Comparison of ENCODE assay signal across 8 cellular contexts in genomic region chr6:70411948-70412796, GRCh38. TPM values are rescaled to one million over a fixed set of nuclear protein-coding genes. Genes with fewer than 3 reads are reported as not detected.
DNase-seq lines count a peak whose midpoint lies in the region; ATAC-seq and TF ChIP-seq lines count a peak whose summit lies in the region.

No MANE protein-coding gene starts in this region.

- H3K23ac ChIP-seq in mesenchymal stem cell (ENCODE audit: low read length in 2 of 2): no peak overlapping the region

- no peak overlapping the region for H4K91ac ChIP-seq in mesenchymal stem cell (ENCODE audit: low read length)

- TF ChIP-seq POLR2A in heart left ventricle (IDR thresholded peaks at IDR 0.05): no peak

- WGBS in heart left ventricle, 4 donors: 86 to 92% (median 89%) methylated on average over 14 of the region's 14 CpGs
- 88% methylated on average over 13 of the region's 14 CpGs for WGBS in mesenchymal stem cell
- 85% methylated on average over 14 of the region's 14 CpGs for WGBS in urinary bladder

- H3K9ac ChIP-seq in mesenchymal stem cell (ENCODE audit: low read length): peak overlapping the region; percentile 96

- H2BK5ac ChIP-seq in mesenchymal stem cell (ENCODE audit: low read depth, low read length, poor library complexity, severe bottlenecking): no peak overlapping the region

- no peak overlapping the region for H2BK12ac ChIP-seq in mesenchymal stem cell (ENCODE audit: low read length in 2 of 2)

- peaks cover 0 to 21% (median 15%) of the 10 kb centered on the region in 12 donors for H3K4me1 ChIP-seq in heart left ventricle
- peaks cover 3% of the 10 kb centered on the region for H3K4me1 ChIP-seq in mesenchymal stem cell (ENCODE audit: control insufficient read depth, insufficient read depth, low read depth, low read length)
- no peaks in the 10 kb centered on the region for H3K4me1 ChIP-seq in urinary bladder (ENCODE audit: insufficient read depth)

- peak overlapping the region in 1 of 2 experiments; percentile 90 for H3K4ac ChIP-seq in mesenchymal stem cell (ENCODE audit: low read depth in 1 of 2, low read length in 2 of 2)

- H4K8ac ChIP-seq in mesenchymal stem cell (ENCODE audit: low read length): no peak overlapping the region

- intact Hi-C loops in heart left ventricle (cut with DNase I): loop anchor here in 5 of 10 donors (2.0 to 10.0 kb wide), 4 partner anchors 43 to 255 kb away; partner anchors contain the start of gene SMAP1 (in 4 of the 5)
- intact Hi-C loops in cardiac septum (cut with DNase I): loop anchor here (5.0 kb wide), 1 partner anchor 255 kb away; the partner anchor contains the start of gene SMAP1

- H3K4me2 ChIP-seq in mesenchymal stem cell (ENCODE audit: low read length, poor library complexity, severe bottlenecking): peak overlapping the region; percentile 88

- peaks cover 5% of the 10 kb centered on the region for H3K79me1 ChIP-seq in mesenchymal stem cell (replicated peaks; ENCODE audit: low read length, poor library complexity, severe bottlenecking)

- TF ChIP-seq CTCF in heart left ventricle (IDR thresholded peaks at IDR 0.05) (no peak), brain (conservative IDR thresholded peaks at IDR 0.05) (no peak)

- DNase-seq in heart left ventricle: no peak
- no peak for DNase-seq in cardiac septum (ENCODE audit: low spot score)
- no peak for DNase-seq in mesenchymal stem cell
- no peak for DNase-seq in NK-92 (lab: John Stamatoyannopoulos, UW; ENCODE audit: unreplicated experiment)
- DNase-seq in activated CD4-positive, alpha-beta T cell treated with anti-CD3 and anti-CD28 coated beads, Interleukin-2, amount 50 U/mL, for 4 hours: no peak

- peaks cover 17% of the 10 kb centered on the region for H3K27me3 Mint-ChIP-seq in brain

- peak overlapping the region in 1 of 2 experiments; percentile 61 for H3K18ac ChIP-seq in mesenchymal stem cell (ENCODE audit: low read depth in 1 of 2, low read length in 2 of 2)

- no peak overlapping the region for H2BK15ac ChIP-seq in mesenchymal stem cell (ENCODE audit: low read depth, poor library complexity, severe bottlenecking)

- H3K9me3 Mint-ChIP-seq in brain: no peaks in the 10 kb centered on the region

- peak overlapping the region; percentile 47 to 99 (median 94) for H3K4me3 ChIP-seq in heart left ventricle
- H3K4me3 ChIP-seq in mesenchymal stem cell (ENCODE audit: insufficient read depth in 1 of 2, low read depth in 1 of 2, low read length in 2 of 2): peak overlapping the region; percentile 66 to 97
- peak overlapping the region; percentile 92 for H3K4me3 ChIP-seq in urinary bladder (ENCODE audit: low read depth, low read length)

- H3K14ac ChIP-seq in mesenchymal stem cell (ENCODE audit: low read length in 2 of 2): no peak overlapping the region

- H3K27ac ChIP-seq in heart left ventricle: peak overlapping the region in 9 of 12 donors; percentile 62 to 92 (median 87)
- H3K27ac ChIP-seq in mesenchymal stem cell (ENCODE audit: low read length, poor library complexity, severe bottlenecking): no peak overlapping the region
- peak overlapping the region; percentile 19 for H3K27ac ChIP-seq in urinary bladder (ENCODE audit: low read depth)

- peak overlapping the region; percentile 94 to 97 (median 95) for H3K4me3 Mint-ChIP-seq in brain

- peak overlapping the region; percentile 92 to 98 (median 97) for H3K27ac Mint-ChIP-seq in brain

- H2BK120ac ChIP-seq in mesenchymal stem cell (ENCODE audit: low read depth, low read length): no peak overlapping the region

- peaks cover 40% of the 10 kb centered on the region for H3K4me1 Mint-ChIP-seq in brain

- no peak for ATAC-seq in heart left ventricle
- ATAC-seq in GM21515 (IDR thresholded peaks at IDR 0.05; ENCODE audit: unreplicated experiment): no peak

- no peak overlapping the region for H2AK5ac ChIP-seq in mesenchymal stem cell (ENCODE audit: low read length, severe bottlenecking)

- H3K27me3 ChIP-seq in heart left ventricle (no peaks in the 10 kb centered on the region), mesenchymal stem cell (ENCODE audit: control insufficient read depth in 1 of 2, insufficient read depth in 1 of 2, low read length in 2 of 2) (no peaks in the 10 kb centered on the region)

- peaks cover 0 to 2% (median 0%) of the 10 kb centered on the region in 9 donors for H3K36me3 ChIP-seq in heart left ventricle
- no peaks in the 10 kb centered on the region for H3K36me3 ChIP-seq in mesenchymal stem cell (ENCODE audit: control insufficient read depth in 1 of 2, insufficient read depth in 2 of 2, low read depth in 1 of 2, low read length in 2 of 2)
- H3K36me3 ChIP-seq in urinary bladder (ENCODE audit: insufficient read depth): no peaks in the 10 kb centered on the region

- no peaks in the 10 kb centered on the region for H3K9me3 ChIP-seq in heart left ventricle
- H3K9me3 ChIP-seq in mesenchymal stem cell (ENCODE audit: control insufficient read depth, low read length): no peaks in the 10 kb centered on the region

- peak overlapping the region; percentile 48 for H2AFZ ChIP-seq in mesenchymal stem cell (ENCODE audit: low read depth, low read length)

- H3K36me3 Mint-ChIP-seq in brain: peaks cover 5% of the 10 kb centered on the region

RNA-seq across cellular contexts. Expression of gene FAM135A, which starts 1.1 kb away (rescaled TPM):
- total RNA-seq in heart left ventricle: 10 to 100 TPM in 7 of 9 donors, 1 to 10 TPM in 2; 9.7 to 14.9 (median 13.2) TPM
- 1 to 10 TPM; 6.0 to 6.5 TPM for polyA plus RNA-seq in heart left ventricle
- total RNA-seq in cardiac septum: 14.2 TPM
- 3.8 TPM for polyA plus RNA-seq in brain (ENCODE audit: insufficient read depth, low read depth, low replicate concordance)
- polyA plus RNA-seq in mesenchymal stem cell (2013, experiment 1 of 2): 4.1 TPM
- polyA plus RNA-seq in mesenchymal stem cell (2013, experiment 2 of 2): 4.8 TPM
- 100 TPM for total RNA-seq in urinary bladder
- 10.3 TPM for polyA plus RNA-seq in urinary bladder
